8 cellular contexts compared by ENCODE assay signal in genomic region chr1:43763497-43763973, GRCh38. TPM values are rescaled to one million over a fixed set of nuclear protein-coding genes. Genes with fewer than 3 reads are reported as not detected.
DNase-seq lines count a peak whose midpoint lies in the region; ATAC-seq and TF ChIP-seq lines count a peak whose summit lies in the region.

No MANE protein-coding gene starts in this region.

- H3K36me3 ChIP-seq in GM06990 (ENCODE audit: control insufficient read depth, insufficient read depth, low read length), result no peaks in the 10 kb centered on the region
- H3K36me3 ChIP-seq in heart left ventricle, result no peaks in the 10 kb centered on the region
- H3K36me3 ChIP-seq in prostate gland, result no peaks in the 10 kb centered on the region

- H3K27ac Mint-ChIP-seq in activated naive CD8-positive, alpha-beta T cell treated with anti-CD3 and anti-CD28 coated beads, Interleukin-2, amount 50 U/mL, for 24 hours, result no peak overlapping the region

- DNase-seq in GM06990 (ENCODE audit: extremely low read depth, insufficient read length) (no peak), NCI-H1105 treated with DMSO at 0.1 percent for 48 hours (lab: John Stamatoyannopoulos, UW) (peak; percentile 93), heart left ventricle (peak in 4 of 5 donors; percentile 67 to 74 (median 70)), prostate gland (ENCODE audit: low spot score) (peak; percentile 84)
- peak; percentile 41 for DNase-seq in activated naive CD8-positive, alpha-beta T cell treated with anti-CD3 and anti-CD28 coated beads, Interleukin-2, amount 50 U/mL, for 24 hours

- intact Hi-C loops in heart left ventricle (cut with DNase I), result loop anchor here (1.0 to 10.0 kb wide), 11 partner anchors 170 to 284 kb away; partner anchors contain the start of genes ARTN (in 1 of the 10), PTPRF (in 1 of the 10) and SLC6A9 (in 1 of the 10)
- intact Hi-C loops in prostate gland (cut with DNase I), result loop anchor here (1.0 to 5.0 kb wide), 3 partner anchors 171 to 274 kb away; no protein-coding TSS in a partner anchor

- H3K27ac ChIP-seq in heart left ventricle, result no peak overlapping the region
- no peak overlapping the region for H3K27ac ChIP-seq in prostate gland

- no peaks in the 10 kb centered on the region for H3K4me1 Mint-ChIP-seq in activated naive CD8-positive, alpha-beta T cell treated with anti-CD3 and anti-CD28 coated beads, Interleukin-2, amount 50 U/mL, for 24 hours

- H3K4me1 ChIP-seq in heart left ventricle, result peaks cover 0 to 16% (median 7%) of the 10 kb centered on the region in 12 donors
- H3K4me1 ChIP-seq in prostate gland (replicated peaks), result no peaks in the 10 kb centered on the region

- H3K27me3 ChIP-seq in GM06990 (replicated peaks; ENCODE audit: control insufficient read depth, insufficient read depth, low read length) (no peaks in the 10 kb centered on the region), heart left ventricle (no peaks in the 10 kb centered on the region), prostate gland (replicated peaks; ENCODE audit: insufficient read depth) (no peaks in the 10 kb centered on the region)

- no peaks in the 10 kb centered on the region for H3K36me3 Mint-ChIP-seq in activated naive CD8-positive, alpha-beta T cell treated with anti-CD3 and anti-CD28 coated beads, Interleukin-2, amount 50 U/mL, for 24 hours (ENCODE audit: low read depth)

- H3K4me3 Mint-ChIP-seq in activated naive CD8-positive, alpha-beta T cell treated with anti-CD3 and anti-CD28 coated beads, Interleukin-2, amount 50 U/mL, for 24 hours, result no peak overlapping the region

- TF ChIP-seq POLR2A in heart left ventricle (IDR thresholded peaks at IDR 0.05), result no peak
- TF ChIP-seq POLR2A in prostate gland (IDR thresholded peaks at IDR 0.05), result no peak

- H3K27me3 Mint-ChIP-seq in activated naive CD8-positive, alpha-beta T cell treated with anti-CD3 and anti-CD28 coated beads, Interleukin-2, amount 50 U/mL, for 24 hours, result no peaks in the 10 kb centered on the region

- peak; percentile 99 for ATAC-seq in SK-N-SH treated with all-trans-retinoic acid at 6 μM for 48 hours
- peak; percentile 61 for ATAC-seq in activated naive CD8-positive, alpha-beta T cell treated with anti-CD3 and anti-CD28 coated beads, Interleukin-2, amount 50 U/mL, for 24 hours
- peak; percentile 85 to 97 (median 94) for ATAC-seq in heart left ventricle
- no peak for ATAC-seq in HG03520 (IDR thresholded peaks at IDR 0.05; ENCODE audit: unreplicated experiment)
- ATAC-seq in HG03175 (IDR thresholded peaks at IDR 0.05; ENCODE audit: unreplicated experiment), result no peak

- H3K9me3 ChIP-seq in heart left ventricle, result no peaks in the 10 kb centered on the region
- H3K9me3 ChIP-seq in prostate gland, result no peaks in the 10 kb centered on the region

- WGBS in heart left ventricle, 4 donors, result 0 to 3% (median 3%) methylated on average over 4 of the region's 4 CpGs
- WGBS in prostate gland, result 2% methylated on average over 4 of the region's 4 CpGs

- H3K9me3 Mint-ChIP-seq in activated naive CD8-positive, alpha-beta T cell treated with anti-CD3 and anti-CD28 coated beads, Interleukin-2, amount 50 U/mL, for 24 hours, result no peaks in the 10 kb centered on the region

- TF ChIP-seq CTCF in GM06990 (IDR thresholded peaks at IDR 0.05; ENCODE audit: insufficient read depth, low read length, poor library complexity, severe bottlenecking), result peak; percentile 76
- TF ChIP-seq CTCF in heart left ventricle (IDR thresholded peaks at IDR 0.05), result peak; percentile 67 to 91 (median 82)
- TF ChIP-seq CTCF in prostate gland (IDR thresholded peaks at IDR 0.05), result peak; percentile 32 to 95 (median 86)

- H3K4me3 ChIP-seq in GM06990 (replicated peaks; ENCODE audit: low read depth, low read length) (no peak overlapping the region), heart left ventricle (no peak overlapping the region), prostate gland (no peak overlapping the region)

TF ChIP-seq in SK-N-SH treated with all-trans-retinoic acid at 6 μM for 48 hours, 23 proteins besides CTCF, POLR2A, EP300 and RAD21:
- TF ChIP-seq PPARA (CRISPR knock-in tag; IDR thresholded peaks at IDR 0.05; ENCODE audit: borderline replicate concordance) (no peak), BACH2 (CRISPR knock-in tag; IDR thresholded peaks at IDR 0.05; ENCODE audit: borderline replicate concordance) (no peak), ARNTL (CRISPR knock-in tag; IDR thresholded peaks at IDR 0.05; ENCODE audit: borderline replicate concordance, low read depth) (no peak), TOX (CRISPR knock-in tag; IDR thresholded peaks at IDR 0.05; ENCODE audit: borderline replicate concordance) (no peak), TCF4 (CRISPR knock-in tag; IDR thresholded peaks at IDR 0.05; ENCODE audit: borderline replicate concordance) (no peak), ZFP30 (CRISPR knock-in tag; IDR thresholded peaks at IDR 0.05) (no peak), ZNF8 (CRISPR knock-in tag; IDR thresholded peaks at IDR 0.05) (no peak), CSDC2 (CRISPR knock-in tag; IDR thresholded peaks at IDR 0.05) (no peak), RARB (CRISPR knock-in tag; IDR thresholded peaks at IDR 0.05) (no peak), ZC3H10 (CRISPR knock-in tag; IDR thresholded peaks at IDR 0.05) (no peak)
- TF ChIP-seq, protein P1, sequence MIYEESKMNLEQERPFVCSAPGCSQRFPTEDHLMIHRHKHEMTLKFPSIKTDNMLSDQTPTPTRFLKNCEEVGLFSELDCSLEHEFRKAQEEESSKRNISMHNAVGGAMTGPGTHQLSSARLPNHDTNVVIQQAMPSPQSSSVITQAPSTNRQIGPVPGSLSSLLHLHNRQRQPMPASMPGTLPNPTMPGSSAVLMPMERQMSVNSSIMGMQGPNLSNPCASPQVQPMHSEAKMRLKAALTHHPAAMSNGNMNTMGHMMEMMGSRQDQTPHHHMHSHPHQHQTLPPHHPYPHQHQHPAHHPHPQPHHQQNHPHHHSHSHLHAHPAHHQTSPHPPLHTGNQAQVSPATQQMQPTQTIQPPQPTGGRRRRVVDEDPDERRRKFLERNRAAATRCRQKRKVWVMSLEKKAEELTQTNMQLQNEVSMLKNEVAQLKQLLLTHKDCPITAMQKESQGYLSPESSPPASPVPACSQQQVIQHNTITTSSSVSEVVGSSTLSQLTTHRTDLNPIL (CRISPR knock-in tag; IDR thresholded peaks at IDR 0.05; ENCODE audit: low read depth), result no peak
TF ChIP-seq in SK-N-SH treated with all-trans-retinoic acid at 6 μM for 48 hours: peak in this region for 0.

RNA-seq across cellular contexts. Expression of gene ST3GAL3, which starts 56.2 kb away (rescaled TPM):
- 10 to 100 TPM; 23.5 to 31.7 (median 26.8) TPM for total RNA-seq in heart left ventricle
- 10 to 100 TPM; 14.4 to 24.6 TPM for polyA plus RNA-seq in heart left ventricle
- 10 to 100 TPM; 13.8 to 35.0 TPM for total RNA-seq in prostate gland

Comparison
In these comparisons a context has a peak if more than half of its experiments do, and no peak if none do; other contexts are left out.
1. ATAC-seq: peak in SK-N-SH treated with all-trans-retinoic acid at 6 μM for 48 hours (single experiment), activated naive CD8-positive, alpha-beta T cell treated with anti-CD3 and anti-CD28 coated beads, Interleukin-2, amount 50 U/mL, for 24 hours (single experiment) and heart left ventricle (4 of 4); none in HG03520 (single experiment) and HG03175 (single experiment).
2. Peak in every context shown above with its lines, with median percentiles within 50 percentile points of each other: CTCF ChIP-seq.